1 cellular context compared by ENCODE assay signal in genomic region chr16:89560413-89561194, GRCh38.
TF ChIP-seq lines count a peak whose summit lies in the region.

Gene RPL13 (plus strand): TSS chr16:89560682. CDS start chr16:89560960, 278 bp downstream.

TF ChIP-seq in HepG2, 621 proteins besides CTCF, POLR2A, EP300 and RAD21 (continued from another document and continues in another):
- TF ChIP-seq ZNF460 (CRISPR knock-in tag; IDR thresholded peaks at IDR 0.05; ENCODE audit: borderline replicate concordance) (peak; percentile 19; the same call in 1 of the 2 replicates), SOX5 (CRISPR knock-in tag; IDR thresholded peaks at IDR 0.05; ENCODE audit: borderline replicate concordance) (peak; percentile 47), MTA3 (CRISPR knock-in tag; IDR thresholded peaks at IDR 0.05) (no peak), ZNF577 (CRISPR knock-in tag; IDR thresholded peaks at IDR 0.05; ENCODE audit: borderline replicate concordance, low read depth) (peak; percentile 44; the same call in 1 of the 2 replicates), ZNF451 (CRISPR knock-in tag; IDR thresholded peaks at IDR 0.05) (peak; percentile 95), ARNT2 (CRISPR knock-in tag; IDR thresholded peaks at IDR 0.05; ENCODE audit: low read depth) (peak; percentile 91), ATF4 (CRISPR knock-in tag; IDR thresholded peaks at IDR 0.05) (no peak), ZFP62 (CRISPR knock-in tag; IDR thresholded peaks at IDR 0.05) (peak; percentile 19; the same call in 1 of the 2 replicates), TAF15 (IDR thresholded peaks at IDR 0.05; ENCODE audit: low read depth, low read length, poor library complexity, severe bottlenecking) (no peak), MBD4 (IDR thresholded peaks at IDR 0.05; ENCODE audit: borderline replicate concordance, low read length) (no peak), ZNF678 (CRISPR knock-in tag; IDR thresholded peaks at IDR 0.05) (peak; percentile 93), TEAD2 (CRISPR knock-in tag; IDR thresholded peaks at IDR 0.05) (no peak), BRCA1 (CRISPR knock-in tag; IDR thresholded peaks at IDR 0.05) (peak; percentile 93; the same call in 1 of the 2 replicates), ZNF563 (CRISPR knock-in tag; IDR thresholded peaks at IDR 0.05) (peak; percentile 26; the same call in 1 of the 2 replicates), AHR (CRISPR knock-in tag; IDR thresholded peaks at IDR 0.05) (peak; percentile 83; the same call in 1 of the 2 replicates), NR2F1 (CRISPR knock-in tag; IDR thresholded peaks at IDR 0.05) (peak in 1 of 2 experiments; percentile 60; a peak in 2 of 4 replicates), FOXK2 (IDR thresholded peaks at IDR 0.05) (peak; percentile 52; the same call in 1 of the 2 replicates), HHEX (CRISPR knock-in tag; IDR thresholded peaks at IDR 0.05) (no peak; the same call in 1 of the 2 replicates), PBX3 (CRISPR knock-in tag; IDR thresholded peaks at IDR 0.05; ENCODE audit: borderline replicate concordance) (no peak; the same call in 1 of the 2 replicates), ZGPAT (CRISPR knock-in tag; IDR thresholded peaks at IDR 0.05) (peak; percentile 98), REST (IDR thresholded peaks at IDR 0.05; ENCODE audit: borderline replicate concordance in 1 of 2, low read depth in 1 of 2, low read length in 2 of 2) (peak in 1 of 2 experiments; percentile 84; a peak in 3 of 4 replicates), KLF11 (CRISPR knock-in tag; IDR thresholded peaks at IDR 0.05) (peak; percentile 88), RNF219 (CRISPR knock-in tag; IDR thresholded peaks at IDR 0.05) (no peak; the same call in 1 of the 2 replicates), ZNF800 (CRISPR knock-in tag; IDR thresholded peaks at IDR 0.05) (no peak; the same call in 1 of the 2 replicates), DZIP1 (CRISPR knock-in tag; IDR thresholded peaks at IDR 0.05) (no peak), PLRG1 (conservative IDR thresholded peaks at IDR 0.05) (no peak), ZNF205 (CRISPR knock-in tag; IDR thresholded peaks at IDR 0.05) (0 out of 2 replicates have a peak, but pooled peaks have one; percentile 63), BATF2 (CRISPR knock-in tag; IDR thresholded peaks at IDR 0.05) (0 out of 2 replicates have a peak, but pooled peaks have one; percentile 74), ZSCAN12 (CRISPR knock-in tag; IDR thresholded peaks at IDR 0.05) (no peak), ZNF597 (CRISPR knock-in tag; IDR thresholded peaks at IDR 0.05) (no peak), ZNF276 (CRISPR knock-in tag; IDR thresholded peaks at IDR 0.05; ENCODE audit: low read depth) (peak; percentile 56; the same call in 1 of the 2 replicates), NFIC (IDR thresholded peaks at IDR 0.05; ENCODE audit: low read length) (0 out of 2 replicates have a peak, but pooled peaks have one; percentile 56), ZFY (CRISPR knock-in tag; IDR thresholded peaks at IDR 0.05) (peak; percentile 99), RBM22 (optimal IDR thresholded peaks at IDR 0.05; ENCODE audit: low read length) (peak; percentile 73), KDM1A (CRISPR knock-in tag; IDR thresholded peaks at IDR 0.05) (no peak), THRA (CRISPR knock-in tag; IDR thresholded peaks at IDR 0.05; ENCODE audit: borderline replicate concordance) (no peak; the same call in 1 of the 2 replicates), KLF6 (CRISPR knock-in tag; IDR thresholded peaks at IDR 0.05) (peak; percentile 97), ZNF432 (CRISPR knock-in tag; IDR thresholded peaks at IDR 0.05; ENCODE audit: borderline replicate concordance) (no peak), ZBTB21 (CRISPR knock-in tag; IDR thresholded peaks at IDR 0.05) (peak; percentile 45; the same call in 1 of the 2 replicates), ZFP37 (CRISPR knock-in tag; IDR thresholded peaks at IDR 0.05; ENCODE audit: borderline replicate concordance) (no peak; the same call in 1 of the 2 replicates), SMAD9 (CRISPR knock-in tag; IDR thresholded peaks at IDR 0.05) (peak; percentile 61; the same call in 1 of the 2 replicates)
